Comparison of ENCODE assay signal across 1 cellular context in the genomic region with DNA sequence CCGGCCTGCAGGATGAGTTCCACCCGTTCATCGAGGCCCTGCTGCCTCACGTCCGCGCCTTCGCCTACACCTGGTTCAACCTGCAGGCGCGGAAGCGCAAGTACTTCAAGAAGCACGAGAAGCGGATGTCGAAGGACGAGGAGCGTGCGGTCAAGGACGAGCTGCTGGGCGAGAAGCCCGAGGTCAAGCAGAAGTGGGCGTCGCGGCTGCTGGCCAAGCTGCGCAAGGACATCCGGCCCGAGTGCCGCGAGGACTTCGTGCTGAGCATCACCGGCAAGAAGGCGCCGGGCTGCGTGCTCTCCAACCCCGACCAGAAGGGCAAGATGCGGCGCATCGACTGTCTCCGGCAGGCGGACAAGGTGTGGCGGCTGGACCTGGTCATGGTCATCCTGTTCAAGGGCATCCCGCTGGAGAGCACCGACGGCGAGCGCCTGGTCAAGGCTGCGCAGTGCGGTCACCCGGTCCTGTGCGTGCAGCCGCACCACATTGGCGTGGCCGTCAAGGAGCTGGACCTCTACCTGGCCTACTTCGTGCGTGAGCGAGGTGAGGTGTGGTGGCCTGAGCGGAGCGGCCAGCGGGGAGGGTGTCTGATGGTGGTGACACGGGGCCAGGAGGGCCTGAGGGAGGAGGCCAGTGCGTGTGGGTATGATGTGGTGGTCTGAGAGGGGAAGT.
TF ChIP-seq lines count a peak whose summit lies in the region.

No MANE protein-coding gene starts in this region.

TF ChIP-seq in H1, 55 proteins besides CTCF, POLR2A, EP300 and RAD21:
- TF ChIP-seq BACH1 (IDR thresholded peaks at IDR 0.05; ENCODE audit: low read length) (no peak), CBX8 (IDR thresholded peaks at IDR 0.05; ENCODE audit: borderline replicate concordance, low read depth, low read length) (no peak), CTBP2 (IDR thresholded peaks at IDR 0.05; ENCODE audit: borderline replicate concordance, insufficient read depth, insufficient read length, low read length) (no peak), SRF (IDR thresholded peaks at IDR 0.05; ENCODE audit: low read depth, low read length) (no peak), CBX5 (IDR thresholded peaks at IDR 0.05; ENCODE audit: low read depth, low read length) (no peak), PHF8 (conservative IDR thresholded peaks at IDR 0.05; ENCODE audit: low read depth, low read length) (no peak), HDAC6 (IDR thresholded peaks at IDR 0.05; ENCODE audit: low read depth, low read length) (no peak), SAP30 (IDR thresholded peaks at IDR 0.05; ENCODE audit: insufficient read depth, insufficient replicate concordance, low read length) (no peak), CEBPB (IDR thresholded peaks at IDR 0.05; ENCODE audit: low read depth, low read length) (no peak), CREB1 (IDR thresholded peaks at IDR 0.05) (no peak), SP2 (IDR thresholded peaks at IDR 0.05; ENCODE audit: low read length) (no peak)
- TF ChIP-seq, protein P1, sequence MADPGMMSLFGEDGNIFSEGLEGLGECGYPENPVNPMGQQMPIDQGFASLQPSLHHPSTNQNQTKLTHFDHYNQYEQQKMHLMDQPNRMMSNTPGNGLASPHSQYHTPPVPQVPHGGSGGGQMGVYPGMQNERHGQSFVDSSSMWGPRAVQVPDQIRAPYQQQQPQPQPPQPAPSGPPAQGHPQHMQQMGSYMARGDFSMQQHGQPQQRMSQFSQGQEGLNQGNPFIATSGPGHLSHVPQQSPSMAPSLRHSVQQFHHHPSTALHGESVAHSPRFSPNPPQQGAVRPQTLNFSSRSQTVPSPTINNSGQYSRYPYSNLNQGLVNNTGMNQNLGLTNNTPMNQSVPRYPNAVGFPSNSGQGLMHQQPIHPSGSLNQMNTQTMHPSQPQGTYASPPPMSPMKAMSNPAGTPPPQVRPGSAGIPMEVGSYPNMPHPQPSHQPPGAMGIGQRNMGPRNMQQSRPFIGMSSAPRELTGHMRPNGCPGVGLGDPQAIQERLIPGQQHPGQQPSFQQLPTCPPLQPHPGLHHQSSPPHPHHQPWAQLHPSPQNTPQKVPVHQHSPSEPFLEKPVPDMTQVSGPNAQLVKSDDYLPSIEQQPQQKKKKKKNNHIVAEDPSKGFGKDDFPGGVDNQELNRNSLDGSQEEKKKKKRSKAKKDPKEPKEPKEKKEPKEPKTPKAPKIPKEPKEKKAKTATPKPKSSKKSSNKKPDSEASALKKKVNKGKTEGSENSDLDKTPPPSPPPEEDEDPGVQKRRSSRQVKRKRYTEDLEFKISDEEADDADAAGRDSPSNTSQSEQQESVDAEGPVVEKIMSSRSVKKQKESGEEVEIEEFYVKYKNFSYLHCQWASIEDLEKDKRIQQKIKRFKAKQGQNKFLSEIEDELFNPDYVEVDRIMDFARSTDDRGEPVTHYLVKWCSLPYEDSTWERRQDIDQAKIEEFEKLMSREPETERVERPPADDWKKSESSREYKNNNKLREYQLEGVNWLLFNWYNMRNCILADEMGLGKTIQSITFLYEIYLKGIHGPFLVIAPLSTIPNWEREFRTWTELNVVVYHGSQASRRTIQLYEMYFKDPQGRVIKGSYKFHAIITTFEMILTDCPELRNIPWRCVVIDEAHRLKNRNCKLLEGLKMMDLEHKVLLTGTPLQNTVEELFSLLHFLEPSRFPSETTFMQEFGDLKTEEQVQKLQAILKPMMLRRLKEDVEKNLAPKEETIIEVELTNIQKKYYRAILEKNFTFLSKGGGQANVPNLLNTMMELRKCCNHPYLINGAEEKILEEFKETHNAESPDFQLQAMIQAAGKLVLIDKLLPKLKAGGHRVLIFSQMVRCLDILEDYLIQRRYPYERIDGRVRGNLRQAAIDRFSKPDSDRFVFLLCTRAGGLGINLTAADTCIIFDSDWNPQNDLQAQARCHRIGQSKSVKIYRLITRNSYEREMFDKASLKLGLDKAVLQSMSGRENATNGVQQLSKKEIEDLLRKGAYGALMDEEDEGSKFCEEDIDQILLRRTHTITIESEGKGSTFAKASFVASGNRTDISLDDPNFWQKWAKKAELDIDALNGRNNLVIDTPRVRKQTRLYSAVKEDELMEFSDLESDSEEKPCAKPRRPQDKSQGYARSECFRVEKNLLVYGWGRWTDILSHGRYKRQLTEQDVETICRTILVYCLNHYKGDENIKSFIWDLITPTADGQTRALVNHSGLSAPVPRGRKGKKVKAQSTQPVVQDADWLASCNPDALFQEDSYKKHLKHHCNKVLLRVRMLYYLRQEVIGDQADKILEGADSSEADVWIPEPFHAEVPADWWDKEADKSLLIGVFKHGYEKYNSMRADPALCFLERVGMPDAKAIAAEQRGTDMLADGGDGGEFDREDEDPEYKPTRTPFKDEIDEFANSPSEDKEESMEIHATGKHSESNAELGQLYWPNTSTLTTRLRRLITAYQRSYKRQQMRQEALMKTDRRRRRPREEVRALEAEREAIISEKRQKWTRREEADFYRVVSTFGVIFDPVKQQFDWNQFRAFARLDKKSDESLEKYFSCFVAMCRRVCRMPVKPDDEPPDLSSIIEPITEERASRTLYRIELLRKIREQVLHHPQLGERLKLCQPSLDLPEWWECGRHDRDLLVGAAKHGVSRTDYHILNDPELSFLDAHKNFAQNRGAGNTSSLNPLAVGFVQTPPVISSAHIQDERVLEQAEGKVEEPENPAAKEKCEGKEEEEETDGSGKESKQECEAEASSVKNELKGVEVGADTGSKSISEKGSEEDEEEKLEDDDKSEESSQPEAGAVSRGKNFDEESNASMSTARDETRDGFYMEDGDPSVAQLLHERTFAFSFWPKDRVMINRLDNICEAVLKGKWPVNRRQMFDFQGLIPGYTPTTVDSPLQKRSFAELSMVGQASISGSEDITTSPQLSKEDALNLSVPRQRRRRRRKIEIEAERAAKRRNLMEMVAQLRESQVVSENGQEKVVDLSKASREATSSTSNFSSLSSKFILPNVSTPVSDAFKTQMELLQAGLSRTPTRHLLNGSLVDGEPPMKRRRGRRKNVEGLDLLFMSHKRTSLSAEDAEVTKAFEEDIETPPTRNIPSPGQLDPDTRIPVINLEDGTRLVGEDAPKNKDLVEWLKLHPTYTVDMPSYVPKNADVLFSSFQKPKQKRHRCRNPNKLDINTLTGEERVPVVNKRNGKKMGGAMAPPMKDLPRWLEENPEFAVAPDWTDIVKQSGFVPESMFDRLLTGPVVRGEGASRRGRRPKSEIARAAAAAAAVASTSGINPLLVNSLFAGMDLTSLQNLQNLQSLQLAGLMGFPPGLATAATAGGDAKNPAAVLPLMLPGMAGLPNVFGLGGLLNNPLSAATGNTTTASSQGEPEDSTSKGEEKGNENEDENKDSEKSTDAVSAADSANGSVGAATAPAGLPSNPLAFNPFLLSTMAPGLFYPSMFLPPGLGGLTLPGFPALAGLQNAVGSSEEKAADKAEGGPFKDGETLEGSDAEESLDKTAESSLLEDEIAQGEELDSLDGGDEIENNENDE (IDR thresholded peaks at IDR 0.05; ENCODE audit: insufficient replicate concordance, low read length) = no peak
